ENCODE assay signal across 24 cellular contexts in genomic region chr11:60981515-60981914, GRCh38. TPM values are rescaled to one million over a fixed set of nuclear protein-coding genes. Genes with fewer than 3 reads are reported as not detected.
A peak's percentile ranks its signal among the peaks of the same experiment; 100 is the strongest.
DNase-seq lines count a peak whose midpoint lies in the region; ATAC-seq and TF ChIP-seq lines count a peak whose summit lies in the region.
"Had no signal": no experiment of that assay in that cellular context is flagged by ENCODE, and none has a peak within 500 bp of the region (broad histone marks: within the 10 kb centered on the region; RNA-seq: fewer than 3 reads in every experiment).

No MANE protein-coding gene starts in this region.

- H3K4me1 ChIP-seq in Peyer's patch, result peaks cover 0 to 3% (median 0%) of the 10 kb centered on the region in 4 donors
- H3K4me1 ChIP-seq: parathyroid adenoma, tibial nerve had no signal

- H3K4me3 Mint-ChIP-seq in activated T-cell treated with anti-CD3 and anti-CD28 coated beads, Interleukin-2, amount 50 U/mL, for 4 hours, result peak overlapping the region; percentile 62
- H3K4me3 Mint-ChIP-seq in activated naive CD8-positive, alpha-beta T cell, result peak overlapping the region; percentile 52
- H3K4me3 Mint-ChIP-seq in naive thymus-derived CD8-positive, alpha-beta T cell, result peak overlapping the region; percentile 15 to 95 (median 70)
- H3K4me3 Mint-ChIP-seq: brain; natural killer cell; stimulated activated memory B cell treated with anti-CD40 and anti-IgM and Interleukin-4, amounts not matched to agents 10 μg/mL and 1 μg/mL and 100 μg/mL, for 72 hours had no signal

- H3K4me3 ChIP-seq in Peyer's patch, result no peak overlapping the region
- H3K4me3 ChIP-seq: coronary artery, PC-9, tibial nerve had no signal

- H3K27ac Mint-ChIP-seq in activated naive CD8-positive, alpha-beta T cell, result peak overlapping the region; percentile 90
- peak overlapping the region; percentile 86 to 100 (median 98) for H3K27ac Mint-ChIP-seq in naive thymus-derived CD8-positive, alpha-beta T cell
- H3K27ac Mint-ChIP-seq: natural killer cell; stimulated activated memory B cell treated with anti-CD40 and anti-IgM and Interleukin-4, amounts not matched to agents 10 μg/mL and 1 μg/mL and 100 μg/mL, for 72 hours had no signal

- H3K4me1 Mint-ChIP-seq in activated T-cell treated with anti-CD3 and anti-CD28 coated beads, Interleukin-2, amount 50 U/mL, for 4 hours (ENCODE audit: low read depth), result peaks cover 86% of the 10 kb centered on the region
- peaks cover 93% of the 10 kb centered on the region for H3K4me1 Mint-ChIP-seq in activated naive CD8-positive, alpha-beta T cell (ENCODE audit: low read depth)
- H3K4me1 Mint-ChIP-seq in naive thymus-derived CD8-positive, alpha-beta T cell, result peaks cover 35 to 95% (median 94%) of the 10 kb centered on the region in 4 donors

- H3K27me3 Mint-ChIP-seq in activated T-cell treated with anti-CD3 and anti-CD28 coated beads, Interleukin-2, amount 50 U/mL, for 4 hours (ENCODE audit: low read depth), result no peaks in the 10 kb centered on the region
- H3K27me3 Mint-ChIP-seq in activated naive CD8-positive, alpha-beta T cell, result no peaks in the 10 kb centered on the region
- H3K27me3 Mint-ChIP-seq in naive thymus-derived CD8-positive, alpha-beta T cell, result no peaks in the 10 kb centered on the region
- H3K27me3 Mint-ChIP-seq: stimulated activated memory B cell treated with anti-CD40 and anti-IgM and Interleukin-4, amounts not matched to agents 10 μg/mL and 1 μg/mL and 100 μg/mL, for 72 hours had no signal

- no peaks in the 10 kb centered on the region for H3K9me3 Mint-ChIP-seq in activated T-cell treated with anti-CD3 and anti-CD28 coated beads, Interleukin-2, amount 50 U/mL, for 4 hours
- H3K9me3 Mint-ChIP-seq in activated naive CD8-positive, alpha-beta T cell (ENCODE audit: low read depth), result no peaks in the 10 kb centered on the region
- no peaks in the 10 kb centered on the region for H3K9me3 Mint-ChIP-seq in naive thymus-derived CD8-positive, alpha-beta T cell
- H3K9me3 Mint-ChIP-seq: natural killer cell; stimulated activated memory B cell treated with anti-CD40 and anti-IgM and Interleukin-4, amounts not matched to agents 10 μg/mL and 1 μg/mL and 100 μg/mL, for 72 hours had no signal

- ATAC-seq in activated T-cell treated with anti-CD3 and anti-CD28 coated beads, Interleukin-2, amount 50 U/mL, for 4 hours, result no peak
- ATAC-seq in naive thymus-derived CD8-positive, alpha-beta T cell, result no peak
- ATAC-seq: left colon; natural killer cell; sciatic nerve; stimulated activated memory B cell treated with anti-CD40 and anti-IgM and Interleukin-4, amounts not matched to agents 10 μg/mL and 1 μg/mL and 100 μg/mL, for 72 hours had no signal

- H3K27ac ChIP-seq in Peyer's patch, result peak overlapping the region; percentile 31 to 77 (median 58)
- H3K27ac ChIP-seq: C4-2B, coronary artery, parathyroid adenoma, PC-9, tibial nerve had no signal

- no peak for DNase-seq in activated T-cell treated with anti-CD3 and anti-CD28 coated beads, Interleukin-2, amount 50 U/mL, for 4 hours
- DNase-seq in activated T-cell treated with anti-CD3 and anti-CD28 coated beads, Interleukin-2, amount 50 U/mL, for 1 hour, result no peak
- DNase-seq in Peyer's patch, result no peak
- no peak for DNase-seq in naive thymus-derived CD8-positive, alpha-beta T cell
- DNase-seq in NCI-H187 treated with DMSO at 0.1 percent for 48 hours (lab: John Stamatoyannopoulos, UW), result no peak
- DNase-seq in stimulated activated naive CD4-positive, alpha-beta T cell treated with Interleukin-2 at 50 U/mL for 16 hours (lab: John Stamatoyannopoulos, UW), result no peak
- DNase-seq in NCI-H446 treated with DMSO at 0.1 percent for 48 hours (lab: John Stamatoyannopoulos, UW), result no peak
- DNase-seq: GDM1, glutamatergic neuron, KG1, left colon, mesendoderm, natural killer cell, NCI-H748 treated with DMSO at 0.1 percent for 48 hours, PC-9, SIG-M5 had no signal

- H3K9me3 ChIP-seq in Peyer's patch, result no peaks in the 10 kb centered on the region
- H3K9me3 ChIP-seq: tibial nerve had no signal

- no peak for TF ChIP-seq POLR2A in Peyer's patch (IDR thresholded peaks at IDR 0.05)

- no peaks in the 10 kb centered on the region for H3K36me3 ChIP-seq in Peyer's patch
- H3K36me3 ChIP-seq: tibial nerve had no signal

- H3K27me3 ChIP-seq in Peyer's patch, result no peaks in the 10 kb centered on the region
- H3K27me3 ChIP-seq: tibial nerve had no signal

- TF ChIP-seq CTCF in Peyer's patch (IDR thresholded peaks at IDR 0.05), result no peak

- POLR2A ChIA-PET in naive thymus-derived CD8-positive, alpha-beta T cell (lab: Charles Lee), result interaction anchor here (0.6 to 2.8 kb wide), 11 partner anchors 25 to 143 kb away, joined by 3 to 18 read pairs (median 7); partner anchors contain the start of genes CD5 and TMEM109

- peaks cover 55% of the 10 kb centered on the region for H3K36me3 Mint-ChIP-seq in activated T-cell treated with anti-CD3 and anti-CD28 coated beads, Interleukin-2, amount 50 U/mL, for 4 hours (ENCODE audit: insufficient read depth)
- peaks cover 23% of the 10 kb centered on the region for H3K36me3 Mint-ChIP-seq in activated naive CD8-positive, alpha-beta T cell
- H3K36me3 Mint-ChIP-seq in naive thymus-derived CD8-positive, alpha-beta T cell, result peaks cover 9 to 71% (median 20%) of the 10 kb centered on the region in 3 donors
- H3K36me3 Mint-ChIP-seq: brain; natural killer cell; stimulated activated memory B cell treated with anti-CD40 and anti-IgM and Interleukin-4, amounts not matched to agents 10 μg/mL and 1 μg/mL and 100 μg/mL, for 72 hours had no signal

RNA-seq across cellular contexts. Expression of gene CD6, which starts 10.0 kb away (rescaled TPM):
- 100 to 1,000 TPM; 638 to 711 (median 642) TPM for total RNA-seq in activated T-cell treated with anti-CD3 and anti-CD28 coated beads, Interleukin-2, amount 50 U/mL, for 4 hours
- 10 to 100 TPM in 1 of 4 donors, 1 to 10 TPM in 3; 3.3 to 15.7 (median 4.7) TPM for total RNA-seq in Peyer's patch
- total RNA-seq in naive thymus-derived CD8-positive, alpha-beta T cell, result 100 to 1,000 TPM; 384 to 405 TPM
- polyA plus RNA-seq in naive thymus-derived CD8-positive, alpha-beta T cell, result 100 to 1,000 TPM; 150 to 199 (median 153) TPM

RNA-seq across cellular contexts. Expression of gene SLC15A3, which starts 29.5 kb away (rescaled TPM):
- 1 to 10 TPM; 3.8 to 6.1 (median 5.5) TPM for total RNA-seq in activated T-cell treated with anti-CD3 and anti-CD28 coated beads, Interleukin-2, amount 50 U/mL, for 4 hours
- 10 to 100 TPM in 1 of 4 donors, 1 to 10 TPM in 3; 3.7 to 61.9 (median 8.8) TPM for total RNA-seq in Peyer's patch
- 10 to 100 TPM; 13.6 to 14.9 TPM for total RNA-seq in naive thymus-derived CD8-positive, alpha-beta T cell
- polyA plus RNA-seq in naive thymus-derived CD8-positive, alpha-beta T cell, result 1 to 10 TPM in 2 of 3 donors, under 1 TPM in 1; 0.90 to 3.4 (median 1.0) TPM

RNA-seq across cellular contexts. Expression of gene TMEM132A, which starts 57.3 kb away (rescaled TPM):
- 1 to 10 TPM in 2 of 3 donors, under 1 TPM in 1; 0.84 to 1.4 (median 1.4) TPM for total RNA-seq in activated T-cell treated with anti-CD3 and anti-CD28 coated beads, Interleukin-2, amount 50 U/mL, for 4 hours
- 10 to 100 TPM in 1 of 4 donors, 1 to 10 TPM in 3; 1.6 to 28.9 (median 4.0) TPM for total RNA-seq in Peyer's patch
- total RNA-seq in naive thymus-derived CD8-positive, alpha-beta T cell, result under 1 TPM in 1 of 2 experiments, not detected in 1; 0.88 TPM
- not detected for polyA plus RNA-seq in naive thymus-derived CD8-positive, alpha-beta T cell
- total RNA-seq: natural killer cell had no signal

Comparison
In these comparisons a context has a peak if more than half of its experiments do, and no peak if none do; other contexts are left out.
1. RNA of gene CD6, which starts 10.0 kb away (total RNA-seq): 638 to 711 TPM in activated T-cell treated with anti-CD3 and anti-CD28 coated beads, Interleukin-2, amount 50 U/mL, for 4 hours and 384 to 405 TPM in naive thymus-derived CD8-positive, alpha-beta T cell; 3.3 to 15.7 TPM in Peyer's patch; every median in the first group is over 10 times any median in the second.
2. Peak in every context shown above with its lines, with median percentiles within 50 percentile points of each other: H3K4me3 Mint-ChIP-seq.